ENCODE assay signal across 16 cellular contexts in the genomic region with DNA sequence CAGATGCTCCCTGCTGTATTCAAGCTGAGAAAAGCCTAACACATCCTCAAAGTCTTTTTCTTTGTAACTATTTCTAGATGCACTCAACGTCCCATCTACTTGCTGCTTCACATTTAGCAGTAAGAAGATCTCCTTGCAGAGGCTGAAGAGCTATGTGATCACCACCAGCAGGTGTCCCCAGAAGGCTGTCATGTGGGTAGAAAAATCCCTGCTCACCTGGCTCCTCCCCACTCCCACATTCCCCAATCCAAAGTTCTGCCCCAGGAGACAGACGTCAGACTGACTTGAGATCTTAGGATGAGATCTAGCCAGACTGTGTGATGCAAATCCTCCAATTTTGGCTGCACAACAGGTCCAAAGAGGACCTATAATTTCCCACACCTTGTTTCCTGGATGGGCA. TPM values are rescaled to one million over a fixed set of nuclear protein-coding genes. Genes with fewer than 3 reads are reported as not detected.
"Had no signal": no experiment of that assay in that cellular context is flagged by ENCODE, and none has a peak within 500 bp of the region (broad histone marks: within the 10 kb centered on the region; RNA-seq: fewer than 3 reads in every experiment).

No MANE protein-coding gene starts in this region.

- DNase-seq: activated CD4-positive, alpha-beta T cell treated with anti-CD3 and anti-CD28 coated beads, Interleukin-2, amount 50 U/mL, for 4 hours; activated effector memory CD4-positive, alpha-beta T cell treated with Interleukin-2 at 50 U/mL for 16 hours; activated T-cell treated with anti-CD3 and anti-CD28 coated beads, Interleukin-2, amount 50 U/mL, for 24 hours; amniotic stem cell; brain microvascular endothelial cell; erythroblast; hippocampal formation; retina; stimulated activated CD4-positive, alpha-beta T cell treated with anti-CD3 and anti-CD28 coated beads, Interleukin-4, amount 100 ng/mL, for 4 hours; stimulated activated naive CD8-positive, alpha-beta T cell treated with anti-CD3 and anti-CD28 coated beads, Interleukin-15, amount 100 ng/mL, for 72 hours; testis; upper lobe of right lung had no signal

- H3K9me3 ChIP-seq: testis, upper lobe of right lung had no signal

- H3K79me2 ChIP-seq: parathyroid adenoma had no signal

- ATAC-seq: left lobe of liver; stimulated activated naive CD8-positive, alpha-beta T cell treated with anti-CD3 and anti-CD28 coated beads, Interleukin-15, amount 100 ng/mL, for 72 hours; upper lobe of right lung had no signal

- H2AFZ ChIP-seq: parathyroid adenoma had no signal

- H3K36me3 ChIP-seq: brain microvascular endothelial cell, upper lobe of right lung had no signal

- H3K4me3 ChIP-seq: testis, upper lobe of right lung had no signal

- H3K4me1 ChIP-seq: parathyroid adenoma, testis had no signal

- H3K9ac ChIP-seq: parathyroid adenoma had no signal

- H3K27me3 ChIP-seq: brain microvascular endothelial cell, testis, upper lobe of right lung had no signal

- H3K27ac ChIP-seq: brain microvascular endothelial cell, parathyroid adenoma, testis, upper lobe of right lung had no signal

RNA-seq across cellular contexts. Expression of gene CCL13, which starts 1.1 kb away (rescaled TPM):
- total RNA-seq: glomerular endothelial cell, left lobe of liver, testis had no signal

RNA-seq across cellular contexts. Expression of gene CCL1, which starts 5.6 kb away (rescaled TPM):
- total RNA-seq: glomerular endothelial cell, left lobe of liver, skeletal muscle tissue, upper lobe of right lung had no signal

RNA-seq across cellular contexts. Expression of gene CCL8, which starts 38.2 kb away (rescaled TPM):
- total RNA-seq: left lobe of liver had no signal
